In genomic region chr1:201463071-201463552, GRCh38 we compare ENCODE assay signal across 10 cellular contexts. TPM values are rescaled to one million over a fixed set of nuclear protein-coding genes. Genes with fewer than 3 reads are reported as not detected.
DNase-seq lines count a peak whose midpoint lies in the region; ATAC-seq and TF ChIP-seq lines count a peak whose summit lies in the region.
"Had no signal": no experiment of that assay in that cellular context is flagged by ENCODE, and none has a peak within 500 bp of the region (broad histone marks: within the 10 kb centered on the region; RNA-seq: fewer than 3 reads in every experiment).

No MANE protein-coding gene starts in this region.

- DNase-seq in astrocyte of the cerebellum (ENCODE audit: low read depth) (no peak), islet precursor cell (peak; percentile 86), superior temporal gyrus (ENCODE audit: extremely low spot score) (peak; percentile 86), DMS 273 treated with DMSO at 0.1 percent for 48 hours (lab: John Stamatoyannopoulos, UW) (no peak), NCI-H1105 treated with DMSO at 0.1 percent for 48 hours (lab: John Stamatoyannopoulos, UW) (no peak)
- no peak for DNase-seq in activated CD8-positive, alpha-beta memory T cell treated with anti-CD3 and anti-CD28 coated beads, Interleukin-2, amount 10 ng/mL, durations not matched to agents 7 days and 5 days
- DNase-seq in activated CD4-positive, alpha-beta memory T cell treated with anti-CD3 and anti-CD28 coated beads, Interleukin-2, amount 10 ng/mL, durations not matched to agents 7 days and 5 days = no peak
- DNase-seq: activated B cell treated with CpG ODN at 0.5 μM for 24 hours had no signal

- peak; percentile 80 for TF ChIP-seq CTCF in HEK293 (tag by site-specific recombination; IDR thresholded peaks at IDR 0.05)
- peak; percentile 37 for TF ChIP-seq CTCF in astrocyte of the cerebellum (IDR thresholded peaks at IDR 0.05; ENCODE audit: low read depth, low read length, missing control alignments)

- no peak overlapping the region for H3K4me3 Mint-ChIP-seq in activated CD8-positive, alpha-beta memory T cell treated with anti-CD3 and anti-CD28 coated beads, Interleukin-2, amount 10 ng/mL, durations not matched to agents 7 days and 5 days
- H3K4me3 Mint-ChIP-seq in activated CD4-positive, alpha-beta memory T cell treated with anti-CD3 and anti-CD28 coated beads, Interleukin-2, amount 10 ng/mL, durations not matched to agents 7 days and 5 days = no peak overlapping the region
- H3K4me3 Mint-ChIP-seq: activated B cell treated with CpG ODN at 0.5 μM for 24 hours had no signal

- H3K4me1 Mint-ChIP-seq in activated CD8-positive, alpha-beta memory T cell treated with anti-CD3 and anti-CD28 coated beads, Interleukin-2, amount 10 ng/mL, durations not matched to agents 7 days and 5 days = peaks cover 8% of the 10 kb centered on the region
- H3K4me1 Mint-ChIP-seq in activated CD4-positive, alpha-beta memory T cell treated with anti-CD3 and anti-CD28 coated beads, Interleukin-2, amount 10 ng/mL, durations not matched to agents 7 days and 5 days = peaks cover 8% of the 10 kb centered on the region
- H3K4me1 Mint-ChIP-seq: activated B cell treated with CpG ODN at 0.5 μM for 24 hours had no signal

- POLR2A ChIA-PET in HEK293 (lab: Yijun Ruan, JAX) = interaction anchor here (0.7 to 3.1 kb wide), 5 partner anchors 12 to 50 kb away, joined by 3 to 17 read pairs (median 3); no protein-coding TSS in a partner anchor
- POLR2A ChIA-PET in activated CD4-positive, alpha-beta memory T cell treated with anti-CD3 and anti-CD28 coated beads, Interleukin-2, amount 10 ng/mL, durations not matched to agents 7 days and 5 days (lab: Charles Lee) = no interaction called here

- peaks cover 11% of the 10 kb centered on the region for H3K4me1 ChIP-seq in HEK293 (ENCODE audit: control insufficient read depth, insufficient read depth, low read length)

- no peak overlapping the region for H3K27ac ChIP-seq in HEK293 (ENCODE audit: extremely low read depth, low read depth, low read length)
- H3K27ac ChIP-seq: KMS-11 had no signal

- CTCF ChIA-PET in HEK293 (lab: Yijun Ruan, JAX) = interaction anchor here (0.5 to 7.2 kb wide), 6 partner anchors 13 to 357 kb away, joined by 3 to 56 read pairs (median 6); no protein-coding TSS in a partner anchor
- CTCF ChIA-PET in activated CD8-positive, alpha-beta memory T cell treated with anti-CD3 and anti-CD28 coated beads, Interleukin-2, amount 10 ng/mL, durations not matched to agents 7 days and 5 days (lab: Charles Lee) = interaction anchor here (2.8 to 4.9 kb wide), 3 partner anchors 15 to 49 kb away, joined by 10 to 25 read pairs (median 12); no protein-coding TSS in a partner anchor
- CTCF ChIA-PET in activated CD4-positive, alpha-beta memory T cell treated with anti-CD3 and anti-CD28 coated beads, Interleukin-2, amount 10 ng/mL, durations not matched to agents 7 days and 5 days (lab: Charles Lee) = interaction anchor here (1.3 kb wide), 1 partner anchor 15 kb away, joined by 7 read pairs; no protein-coding TSS in a partner anchor

- peaks cover 4% of the 10 kb centered on the region for H3K36me3 Mint-ChIP-seq in activated CD8-positive, alpha-beta memory T cell treated with anti-CD3 and anti-CD28 coated beads, Interleukin-2, amount 10 ng/mL, durations not matched to agents 7 days and 5 days
- peaks cover 7% of the 10 kb centered on the region for H3K36me3 Mint-ChIP-seq in activated CD4-positive, alpha-beta memory T cell treated with anti-CD3 and anti-CD28 coated beads, Interleukin-2, amount 10 ng/mL, durations not matched to agents 7 days and 5 days (ENCODE audit: low read depth)

- no peak for ATAC-seq in activated CD8-positive, alpha-beta memory T cell treated with anti-CD3 and anti-CD28 coated beads, Interleukin-2, amount 10 ng/mL, durations not matched to agents 7 days and 5 days

- no peaks in the 10 kb centered on the region for H3K9me3 ChIP-seq in HEK293 (ENCODE audit: control insufficient read depth, insufficient read depth, low read depth, low read length)

- H3K27me3 Mint-ChIP-seq in activated CD8-positive, alpha-beta memory T cell treated with anti-CD3 and anti-CD28 coated beads, Interleukin-2, amount 10 ng/mL, durations not matched to agents 7 days and 5 days = peaks cover 6% of the 10 kb centered on the region
- H3K27me3 Mint-ChIP-seq in activated CD4-positive, alpha-beta memory T cell treated with anti-CD3 and anti-CD28 coated beads, Interleukin-2, amount 10 ng/mL, durations not matched to agents 7 days and 5 days = peaks cover 6% of the 10 kb centered on the region

- peaks cover 3 to 38% of the 10 kb centered on the region in 2 experiments; a peak in 2 of 3 replicates for H3K36me3 ChIP-seq in HEK293 (ENCODE audit: control insufficient read depth in 2 of 2, insufficient read depth in 1 of 2, low read length in 2 of 2)

- no peak overlapping the region for H3K27ac Mint-ChIP-seq in activated CD8-positive, alpha-beta memory T cell treated with anti-CD3 and anti-CD28 coated beads, Interleukin-2, amount 10 ng/mL, durations not matched to agents 7 days and 5 days
- H3K27ac Mint-ChIP-seq in activated CD4-positive, alpha-beta memory T cell treated with anti-CD3 and anti-CD28 coated beads, Interleukin-2, amount 10 ng/mL, durations not matched to agents 7 days and 5 days = no peak overlapping the region
- H3K27ac Mint-ChIP-seq: activated B cell treated with CpG ODN at 0.5 μM for 24 hours had no signal

- in situ Hi-C loops in astrocyte of the cerebellum (cut with HindIII; ENCODE audit: low sequenced_read_pairs) = no loop called here

- H3K4me3 ChIP-seq in HEK293 (ENCODE audit: low read depth, low read length) (no peak overlapping the region), astrocyte of the cerebellum (ENCODE audit: low read depth, low read length) (no peak overlapping the region)

- no peaks in the 10 kb centered on the region for H3K9me3 Mint-ChIP-seq in activated CD8-positive, alpha-beta memory T cell treated with anti-CD3 and anti-CD28 coated beads, Interleukin-2, amount 10 ng/mL, durations not matched to agents 7 days and 5 days (ENCODE audit: low read depth)
- no peaks in the 10 kb centered on the region for H3K9me3 Mint-ChIP-seq in activated CD4-positive, alpha-beta memory T cell treated with anti-CD3 and anti-CD28 coated beads, Interleukin-2, amount 10 ng/mL, durations not matched to agents 7 days and 5 days
- H3K9me3 Mint-ChIP-seq: activated B cell treated with CpG ODN at 0.5 μM for 24 hours had no signal

TF ChIP-seq in HEK293, 187 proteins besides CTCF, POLR2A, EP300 and RAD21 (continues in another document):
- no peak for TF ChIP-seq ZNF146 (tag by site-specific recombination; IDR thresholded peaks at IDR 0.05)
- no peak for TF ChIP-seq PRDM1 (tag by site-specific recombination; IDR thresholded peaks at IDR 0.05)
- TF ChIP-seq PRDM10 (tag by site-specific recombination; IDR thresholded peaks at IDR 0.05) = 0 out of 2 replicates have a peak, but pooled peaks have one; percentile 20
- TF ChIP-seq, protein P1, sequence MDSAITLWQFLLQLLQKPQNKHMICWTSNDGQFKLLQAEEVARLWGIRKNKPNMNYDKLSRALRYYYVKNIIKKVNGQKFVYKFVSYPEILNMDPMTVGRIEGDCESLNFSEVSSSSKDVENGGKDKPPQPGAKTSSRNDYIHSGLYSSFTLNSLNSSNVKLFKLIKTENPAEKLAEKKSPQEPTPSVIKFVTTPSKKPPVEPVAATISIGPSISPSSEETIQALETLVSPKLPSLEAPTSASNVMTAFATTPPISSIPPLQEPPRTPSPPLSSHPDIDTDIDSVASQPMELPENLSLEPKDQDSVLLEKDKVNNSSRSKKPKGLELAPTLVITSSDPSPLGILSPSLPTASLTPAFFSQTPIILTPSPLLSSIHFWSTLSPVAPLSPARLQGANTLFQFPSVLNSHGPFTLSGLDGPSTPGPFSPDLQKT (IDR thresholded peaks at IDR 0.05; ENCODE audit: borderline replicate concordance, low read depth, low read length) = no peak
- TF ChIP-seq ZBTB48 (tag by site-specific recombination; IDR thresholded peaks at IDR 0.05) = peak; percentile 78

RNA-seq across cellular contexts. Expression of gene PHLDA3, which starts 5.9 kb away (rescaled TPM):
- 10 to 100 TPM; 12.9 to 23.5 TPM for total RNA-seq in activated CD8-positive, alpha-beta memory T cell treated with anti-CD3 and anti-CD28 coated beads, Interleukin-2, amount 10 ng/mL, durations not matched to agents 7 days and 5 days
- 10 to 100 TPM in 1 of 2 experiments, 1 to 10 TPM in 1; 9.0 to 11.4 TPM for total RNA-seq in activated CD4-positive, alpha-beta memory T cell treated with anti-CD3 and anti-CD28 coated beads, Interleukin-2, amount 10 ng/mL, durations not matched to agents 7 days and 5 days

RNA-seq across cellular contexts. Expression of gene TNNI1, which starts 41.6 kb away (rescaled TPM):
- not detected for total RNA-seq in activated CD8-positive, alpha-beta memory T cell treated with anti-CD3 and anti-CD28 coated beads, Interleukin-2, amount 10 ng/mL, durations not matched to agents 7 days and 5 days
- total RNA-seq in activated CD4-positive, alpha-beta memory T cell treated with anti-CD3 and anti-CD28 coated beads, Interleukin-2, amount 10 ng/mL, durations not matched to agents 7 days and 5 days = not detected
- total RNA-seq: activated B cell treated with CpG ODN at 0.5 μM for 24 hours had no signal

RNA-seq across cellular contexts. Expression of gene CSRP1, which starts 43.8 kb away (rescaled TPM):
- 10 to 100 TPM; 71.7 to 78.3 TPM for total RNA-seq in activated CD8-positive, alpha-beta memory T cell treated with anti-CD3 and anti-CD28 coated beads, Interleukin-2, amount 10 ng/mL, durations not matched to agents 7 days and 5 days
- total RNA-seq in activated CD4-positive, alpha-beta memory T cell treated with anti-CD3 and anti-CD28 coated beads, Interleukin-2, amount 10 ng/mL, durations not matched to agents 7 days and 5 days = 10 to 100 TPM; 77.1 to 77.8 TPM

Comparison
In these comparisons a context has a peak if more than half of its experiments do, and no peak if none do; other contexts are left out.
1. DNase-seq: peak in islet precursor cell (single experiment) and superior temporal gyrus (single experiment); none in astrocyte of the cerebellum (single experiment), DMS 273 treated with DMSO at 0.1 percent for 48 hours (single experiment), activated CD8-positive, alpha-beta memory T cell treated with anti-CD3 and anti-CD28 coated beads, Interleukin-2, amount 10 ng/mL, durations not matched to agents 7 days and 5 days (single experiment), NCI-H1105 treated with DMSO at 0.1 percent for 48 hours (single experiment) and activated CD4-positive, alpha-beta memory T cell treated with anti-CD3 and anti-CD28 coated beads, Interleukin-2, amount 10 ng/mL, durations not matched to agents 7 days and 5 days (single experiment).